Comparison of ENCODE assay signal across 2 cellular contexts in genomic region chr6:111685058-111685457, GRCh38.
TF ChIP-seq lines count a peak whose summit lies in the region.

No MANE protein-coding gene starts in this region.

TF ChIP-seq in liver, 16 proteins besides CTCF, POLR2A, EP300 and RAD21 (continued from another document):
- TF ChIP-seq ATF3 (IDR thresholded peaks at IDR 0.05) (no peak), HNF4G (IDR thresholded peaks at IDR 0.05) (no peak), HNF4A (conservative IDR thresholded peaks at IDR 0.05) (no peak), EGR1 (IDR thresholded peaks at IDR 0.05; ENCODE audit: low read depth in 2 of 2) (no peak), SP1 (IDR thresholded peaks at IDR 0.05) (no peak), YY1 (IDR thresholded peaks at IDR 0.05) (no peak), RXRA (IDR thresholded peaks at IDR 0.05) (no peak)
- TF ChIP-seq, protein P1, sequence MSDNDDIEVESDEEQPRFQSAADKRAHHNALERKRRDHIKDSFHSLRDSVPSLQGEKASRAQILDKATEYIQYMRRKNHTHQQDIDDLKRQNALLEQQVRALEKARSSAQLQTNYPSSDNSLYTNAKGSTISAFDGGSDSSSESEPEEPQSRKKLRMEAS (IDR thresholded peaks at IDR 0.05) = no peak

TF ChIP-seq in HepG2, 621 proteins besides CTCF, POLR2A, EP300 and RAD21 (continued from another document):
- TF ChIP-seq RERE (CRISPR knock-in tag; IDR thresholded peaks at IDR 0.05; ENCODE audit: low read depth) = no peak
- no peak for TF ChIP-seq ZNF747 (CRISPR knock-in tag; IDR thresholded peaks at IDR 0.05; ENCODE audit: borderline replicate concordance)
- TF ChIP-seq ZNF629 (CRISPR knock-in tag; conservative IDR thresholded peaks at IDR 0.05) = no peak
- no peak for TF ChIP-seq ZNF691 (CRISPR knock-in tag; IDR thresholded peaks at IDR 0.05; ENCODE audit: borderline replicate concordance, low read depth)
- no peak for TF ChIP-seq NKX3-1 (CRISPR knock-in tag; IDR thresholded peaks at IDR 0.05)
- TF ChIP-seq MLLT10 (CRISPR knock-in tag; IDR thresholded peaks at IDR 0.05) = no peak
- TF ChIP-seq ZNF574 (CRISPR knock-in tag; IDR thresholded peaks at IDR 0.05) = no peak
- TF ChIP-seq MAFF (IDR thresholded peaks at IDR 0.05; ENCODE audit: low read depth, low read length) = no peak
- no peak for TF ChIP-seq ZNF781 (CRISPR knock-in tag; IDR thresholded peaks at IDR 0.05; ENCODE audit: borderline replicate concordance, not compliant biosample characterization)
- TF ChIP-seq, protein P2, sequence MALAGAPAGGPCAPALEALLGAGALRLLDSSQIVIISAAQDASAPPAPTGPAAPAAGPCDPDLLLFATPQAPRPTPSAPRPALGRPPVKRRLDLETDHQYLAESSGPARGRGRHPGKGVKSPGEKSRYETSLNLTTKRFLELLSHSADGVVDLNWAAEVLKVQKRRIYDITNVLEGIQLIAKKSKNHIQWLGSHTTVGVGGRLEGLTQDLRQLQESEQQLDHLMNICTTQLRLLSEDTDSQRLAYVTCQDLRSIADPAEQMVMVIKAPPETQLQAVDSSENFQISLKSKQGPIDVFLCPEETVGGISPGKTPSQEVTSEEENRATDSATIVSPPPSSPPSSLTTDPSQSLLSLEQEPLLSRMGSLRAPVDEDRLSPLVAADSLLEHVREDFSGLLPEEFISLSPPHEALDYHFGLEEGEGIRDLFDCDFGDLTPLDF (CRISPR knock-in tag; IDR thresholded peaks at IDR 0.05) = no peak
- no peak for TF ChIP-seq HOXA7 (CRISPR knock-in tag; IDR thresholded peaks at IDR 0.05)
- TF ChIP-seq, protein P3, sequence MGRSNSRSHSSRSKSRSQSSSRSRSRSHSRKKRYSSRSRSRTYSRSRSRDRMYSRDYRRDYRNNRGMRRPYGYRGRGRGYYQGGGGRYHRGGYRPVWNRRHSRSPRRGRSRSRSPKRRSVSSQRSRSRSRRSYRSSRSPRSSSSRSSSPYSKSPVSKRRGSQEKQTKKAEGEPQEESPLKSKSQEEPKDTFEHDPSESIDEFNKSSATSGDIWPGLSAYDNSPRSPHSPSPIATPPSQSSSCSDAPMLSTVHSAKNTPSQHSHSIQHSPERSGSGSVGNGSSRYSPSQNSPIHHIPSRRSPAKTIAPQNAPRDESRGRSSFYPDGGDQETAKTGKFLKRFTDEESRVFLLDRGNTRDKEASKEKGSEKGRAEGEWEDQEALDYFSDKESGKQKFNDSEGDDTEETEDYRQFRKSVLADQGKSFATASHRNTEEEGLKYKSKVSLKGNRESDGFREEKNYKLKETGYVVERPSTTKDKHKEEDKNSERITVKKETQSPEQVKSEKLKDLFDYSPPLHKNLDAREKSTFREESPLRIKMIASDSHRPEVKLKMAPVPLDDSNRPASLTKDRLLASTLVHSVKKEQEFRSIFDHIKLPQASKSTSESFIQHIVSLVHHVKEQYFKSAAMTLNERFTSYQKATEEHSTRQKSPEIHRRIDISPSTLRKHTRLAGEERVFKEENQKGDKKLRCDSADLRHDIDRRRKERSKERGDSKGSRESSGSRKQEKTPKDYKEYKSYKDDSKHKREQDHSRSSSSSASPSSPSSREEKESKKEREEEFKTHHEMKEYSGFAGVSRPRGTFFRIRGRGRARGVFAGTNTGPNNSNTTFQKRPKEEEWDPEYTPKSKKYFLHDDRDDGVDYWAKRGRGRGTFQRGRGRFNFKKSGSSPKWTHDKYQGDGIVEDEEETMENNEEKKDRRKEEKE (IDR thresholded peaks at IDR 0.05) = no peak
